1 cellular context compared by ENCODE assay signal in genomic region chr20:16574656-16575355, GRCh38.
A peak's percentile ranks its signal among the peaks of the same experiment; 100 is the strongest.
TF ChIP-seq lines count a peak whose summit lies in the region.

No MANE protein-coding gene starts in this region.

TF ChIP-seq in HepG2, 621 proteins besides CTCF, POLR2A, EP300 and RAD21 (continued from another document and continues in another):
- TF ChIP-seq ARID5B (CRISPR knock-in tag; IDR thresholded peaks at IDR 0.05) (peak; percentile 84), ZNF672 (CRISPR knock-in tag; IDR thresholded peaks at IDR 0.05) (no peak), ZBTB49 (CRISPR knock-in tag; IDR thresholded peaks at IDR 0.05; ENCODE audit: borderline replicate concordance) (no peak), ZNF18 (CRISPR knock-in tag; IDR thresholded peaks at IDR 0.05; ENCODE audit: insufficient replicate concordance) (peak; percentile 62), HNF4G (IDR thresholded peaks at IDR 0.05; ENCODE audit: borderline replicate concordance, low read depth, low read length) (no peak; the same call in 1 of the 2 replicates), HNF4G (CRISPR knock-in tag; IDR thresholded peaks at IDR 0.05; ENCODE audit: borderline replicate concordance, low read depth) (no peak), ZNF432 (CRISPR knock-in tag; IDR thresholded peaks at IDR 0.05; ENCODE audit: borderline replicate concordance) (no peak), ZBTB43 (CRISPR knock-in tag; conservative IDR thresholded peaks at IDR 0.05) (0 out of 2 replicates have a peak, but pooled peaks have one; percentile 31), ZNF775 (CRISPR knock-in tag; IDR thresholded peaks at IDR 0.05; ENCODE audit: borderline replicate concordance) (no peak; the same call in 1 of the 2 replicates), ZNF782 (CRISPR knock-in tag; IDR thresholded peaks at IDR 0.05; ENCODE audit: borderline replicate concordance) (peak; percentile 88), FOXA1 (IDR thresholded peaks at IDR 0.05) (no peak), FOXA1 (CRISPR knock-in tag; IDR thresholded peaks at IDR 0.05) (no peak), NFE2 (CRISPR knock-in tag; IDR thresholded peaks at IDR 0.05) (no peak), THAP9 (CRISPR knock-in tag; IDR thresholded peaks at IDR 0.05; ENCODE audit: borderline replicate concordance) (no peak), SNAPC4 (CRISPR knock-in tag; IDR thresholded peaks at IDR 0.05) (peak; percentile 84), SNAPC5 (CRISPR knock-in tag; IDR thresholded peaks at IDR 0.05; ENCODE audit: borderline replicate concordance) (no peak), TCF7 (IDR thresholded peaks at IDR 0.05; ENCODE audit: low read depth) (no peak), MLLT10 (CRISPR knock-in tag; IDR thresholded peaks at IDR 0.05) (no peak), ZFP62 (CRISPR knock-in tag; IDR thresholded peaks at IDR 0.05) (no peak), ZNF567 (CRISPR knock-in tag; IDR thresholded peaks at IDR 0.05; ENCODE audit: borderline replicate concordance) (no peak; the same call in 1 of the 2 replicates), MAF1 (CRISPR knock-in tag; IDR thresholded peaks at IDR 0.05; ENCODE audit: borderline replicate concordance) (0 out of 2 replicates have a peak, but pooled peaks have one; percentile 13), ZNF30 (CRISPR knock-in tag; IDR thresholded peaks at IDR 0.05) (no peak), CEBPG (CRISPR knock-in tag; IDR thresholded peaks at IDR 0.05) (no peak), MIXL1 (CRISPR knock-in tag; IDR thresholded peaks at IDR 0.05) (peak; percentile 58; the same call in 1 of the 2 replicates), POLR2AphosphoS5 (IDR thresholded peaks at IDR 0.05; ENCODE audit: low read depth, low read length) (peak; percentile 68), ZNF33A (CRISPR knock-in tag; IDR thresholded peaks at IDR 0.05; ENCODE audit: borderline replicate concordance) (no peak), E2F2 (CRISPR knock-in tag; IDR thresholded peaks at IDR 0.05; ENCODE audit: borderline replicate concordance) (peak; percentile 51; the same call in 1 of the 2 replicates), ZNF816 (CRISPR knock-in tag; IDR thresholded peaks at IDR 0.05; ENCODE audit: borderline replicate concordance) (no peak), CENPT (CRISPR knock-in tag; IDR thresholded peaks at IDR 0.05; ENCODE audit: low read depth) (no peak), SPEN (CRISPR knock-in tag; IDR thresholded peaks at IDR 0.05; ENCODE audit: low read depth) (peak; percentile 91), HDAC6 (IDR thresholded peaks at IDR 0.05; ENCODE audit: low read depth, low read length) (no peak), ZNF124 (CRISPR knock-in tag; IDR thresholded peaks at IDR 0.05) (peak; percentile 78)
